16 cellular contexts compared by ENCODE assay signal in genomic region chr19:1675633-1676350, GRCh38. TPM values are rescaled to one million over a fixed set of nuclear protein-coding genes. Genes with fewer than 3 reads are reported as not detected.
DNase-seq lines count a peak whose midpoint lies in the region; ATAC-seq and TF ChIP-seq lines count a peak whose summit lies in the region.
"Had no signal": no experiment of that assay in that cellular context is flagged by ENCODE, and none has a peak within 500 bp of the region (broad histone marks: within the 10 kb centered on the region; RNA-seq: fewer than 3 reads in every experiment).

No MANE protein-coding gene starts in this region.

- H3K27ac ChIP-seq in A673 (ENCODE audit: low read depth, low read length, poor library complexity, severe bottlenecking), result no peak overlapping the region
- H3K27ac ChIP-seq in HEK293 (ENCODE audit: extremely low read depth, low read depth, low read length), result no peak overlapping the region
- H3K27ac ChIP-seq in body of pancreas, result no peak overlapping the region
- H3K27ac ChIP-seq in aorta (ENCODE audit: low read depth in 1 of 2, low read length in 2 of 2), result no peak overlapping the region
- H3K27ac ChIP-seq: colonic mucosa, esophagus squamous epithelium had no signal

- TF ChIP-seq CTCF in A673 (conservative IDR thresholded peaks at IDR 0.05; ENCODE audit: low read depth, low read length), result no peak
- no peak for TF ChIP-seq CTCF in HEK293 (tag by site-specific recombination; IDR thresholded peaks at IDR 0.05)
- no peak for TF ChIP-seq CTCF in body of pancreas (IDR thresholded peaks at IDR 0.05)

- peak; percentile 41 for DNase-seq in A673 (ENCODE audit: low spot score)
- DNase-seq in body of pancreas, result peak; percentile 67 to 75 (median 70)
- peak; percentile 57 for DNase-seq in left lobe of liver (ENCODE audit: low spot score)
- DNase-seq in NCI-H1417 (lab: John Stamatoyannopoulos, UW), result no peak
- DNase-seq in dermis blood vessel endothelial cell, result no peak
- DNase-seq in aorta, result no peak
- DNase-seq: activated effector memory CD4-positive, alpha-beta T cell treated with Interleukin-2 at 50 U/mL for 16 hours; anterior cingulate cortex; colonic mucosa; esophagus squamous epithelium; NCI-H2081; NCI-H69; RPMI8226; T-helper 1 cell had no signal

- H3K9me3 ChIP-seq in A673 (ENCODE audit: low read depth, low read length, poor library complexity, severe bottlenecking) (no peaks in the 10 kb centered on the region), HEK293 (ENCODE audit: control insufficient read depth, insufficient read depth, low read depth, low read length) (no peaks in the 10 kb centered on the region), body of pancreas (no peaks in the 10 kb centered on the region), aorta (ENCODE audit: control insufficient read depth, low read length) (no peaks in the 10 kb centered on the region)
- H3K9me3 ChIP-seq: colonic mucosa, esophagus squamous epithelium had no signal

- intact Hi-C loops in A673 (cut with micrococcal nuclease; ENCODE audit: unreplicated experiment), result no loop called here
- intact Hi-C loops in body of pancreas (cut with DNase I), result no loop called here
- intact Hi-C loops in aorta (cut with DNase I), result no loop called here

- no peaks in the 10 kb centered on the region for H3K27me3 ChIP-seq in A673 (replicated peaks; ENCODE audit: insufficient read depth, low read depth, low read length, poor library complexity)
- peaks cover 0 to 10% of the 10 kb centered on the region in 2 donors for H3K27me3 ChIP-seq in body of pancreas
- H3K27me3 ChIP-seq in aorta (ENCODE audit: control insufficient read depth in 1 of 2, insufficient read depth in 2 of 2, low read length in 1 of 2), result no peaks in the 10 kb centered on the region

- H3K4me1 ChIP-seq in A673 (ENCODE audit: insufficient read depth, low read length, poor library complexity, severe bottlenecking) (peaks cover 8% of the 10 kb centered on the region), HEK293 (ENCODE audit: control insufficient read depth, insufficient read depth, low read length) (no peaks in the 10 kb centered on the region), body of pancreas (peaks cover 37% of the 10 kb centered on the region), aorta (ENCODE audit: control insufficient read depth in 1 of 2, insufficient read depth in 2 of 2, low read length in 2 of 2) (no peaks in the 10 kb centered on the region)

- CTCF ChIA-PET in A673 (lab: Charles Lee) (interaction anchor here (0.6 kb wide), 1 partner anchor 91 kb away, joined by 6 read pairs; no protein-coding TSS in a partner anchor), HEK293 (lab: Yijun Ruan, JAX) (interaction anchor here (0.8 to 1.3 kb wide), 6 partner anchors 72 to 150 kb away, joined by 3 to 5 read pairs (median 4); no protein-coding TSS in a partner anchor)

- H3K36me3 ChIP-seq in A673 (ENCODE audit: insufficient read depth, low read length, poor library complexity, severe bottlenecking) (no peaks in the 10 kb centered on the region), HEK293 (ENCODE audit: control insufficient read depth in 2 of 2, insufficient read depth in 1 of 2, low read length in 2 of 2) (no peaks in the 10 kb centered on the region), body of pancreas (replicated peaks in 1 of 2; ENCODE audit: insufficient read depth in 1 of 2, low read depth in 2 of 2) (no peaks in the 10 kb centered on the region), aorta (ENCODE audit: control insufficient read depth in 1 of 2, insufficient read depth in 2 of 2, low read length in 1 of 2) (no peaks in the 10 kb centered on the region)
- H3K36me3 ChIP-seq: colonic mucosa, esophagus squamous epithelium had no signal

- TF ChIP-seq POLR2A in body of pancreas (IDR thresholded peaks at IDR 0.05), result no peak

- POLR2A ChIA-PET in A673 (lab: Charles Lee; ENCODE audit: low non-redundant PET), result no interaction called here
- POLR2A ChIA-PET in HEK293 (lab: Yijun Ruan, JAX), result no interaction called here

- ATAC-seq in body of pancreas (peak; percentile 68), left lobe of liver (peak; percentile 66), GM21619 (IDR thresholded peaks at IDR 0.05; ENCODE audit: unreplicated experiment) (no peak), aorta (ENCODE audit: low FRiP score) (no peak)

- WGBS in body of pancreas, 2 donors, result 0 to 2% methylated on average over 18 to 42 of the region's 62 CpGs
- WGBS in aorta, 2 donors, result 8 to 10% methylated on average over 56 to 62 of the region's 62 CpGs

- no TSS peak for BruUV-seq in A673 (replicated peaks; lab: Mats Ljungman, UMichigan)

- peak overlapping the region; percentile 48 for H3K4me3 ChIP-seq in A673 (ENCODE audit: low read depth, low read length, poor library complexity, severe bottlenecking)
- no peak overlapping the region for H3K4me3 ChIP-seq in HEK293 (ENCODE audit: low read depth, low read length)
- no peak overlapping the region for H3K4me3 ChIP-seq in body of pancreas
- no peak overlapping the region for H3K4me3 ChIP-seq in aorta (ENCODE audit: low read length in 2 of 2)
- H3K4me3 ChIP-seq: colonic mucosa had no signal

TF ChIP-seq in HEK293, 187 proteins besides CTCF, POLR2A, EP300 and RAD21:
- TF ChIP-seq ZBTB17 (tag by site-specific recombination; IDR thresholded peaks at IDR 0.05) (0 out of 2 replicates have a peak, but pooled peaks have one; percentile 24), ZNF768 (tag by site-specific recombination; IDR thresholded peaks at IDR 0.05) (peak; percentile 1; the same call in 1 of the 2 replicates), ZBTB6 (tag by site-specific recombination; IDR thresholded peaks at IDR 0.05) (no peak), ZNF23 (tag by site-specific recombination; IDR thresholded peaks at IDR 0.05; ENCODE audit: borderline replicate concordance) (no peak), ZNF184 (tag by site-specific recombination; IDR thresholded peaks at IDR 0.05) (no peak), GLIS2 (tag by site-specific recombination; IDR thresholded peaks at IDR 0.05) (0 out of 2 replicates have a peak, but pooled peaks have one; percentile 7), ZBTB26 (tag by site-specific recombination; optimal IDR thresholded peaks at IDR 0.05) (peak; percentile 26)

RNA-seq across cellular contexts. Expression of gene TCF3, which starts 23.4 kb away (rescaled TPM):
- total RNA-seq in A673 (2021) (333 and 361 TPM in 2 replicates), body of pancreas (10 to 100 TPM; 23.7 to 25.4 TPM), left lobe of liver (14.2 TPM), dermis blood vessel endothelial cell (94.1 and 144 TPM in 2 replicates), aorta (10 to 100 TPM; 32.0 to 50.4 TPM)
- 10 to 100 TPM; 23.7 to 36.2 TPM for polyA plus RNA-seq in aorta

Comparison
In these comparisons a context has a peak if more than half of its experiments do, and no peak if none do; other contexts are left out.
1. DNase-seq: peak in A673 (single experiment), body of pancreas (4 of 4) and left lobe of liver (single experiment); none in NCI-H1417 (0 of 3), dermis blood vessel endothelial cell (single experiment) and aorta (0 of 2).
2. ATAC-seq: peak in body of pancreas (single experiment) and left lobe of liver (single experiment); none in GM21619 (single experiment) and aorta (single experiment).